Comparison of ENCODE assay signal across 1 cellular context in the genomic region with DNA sequence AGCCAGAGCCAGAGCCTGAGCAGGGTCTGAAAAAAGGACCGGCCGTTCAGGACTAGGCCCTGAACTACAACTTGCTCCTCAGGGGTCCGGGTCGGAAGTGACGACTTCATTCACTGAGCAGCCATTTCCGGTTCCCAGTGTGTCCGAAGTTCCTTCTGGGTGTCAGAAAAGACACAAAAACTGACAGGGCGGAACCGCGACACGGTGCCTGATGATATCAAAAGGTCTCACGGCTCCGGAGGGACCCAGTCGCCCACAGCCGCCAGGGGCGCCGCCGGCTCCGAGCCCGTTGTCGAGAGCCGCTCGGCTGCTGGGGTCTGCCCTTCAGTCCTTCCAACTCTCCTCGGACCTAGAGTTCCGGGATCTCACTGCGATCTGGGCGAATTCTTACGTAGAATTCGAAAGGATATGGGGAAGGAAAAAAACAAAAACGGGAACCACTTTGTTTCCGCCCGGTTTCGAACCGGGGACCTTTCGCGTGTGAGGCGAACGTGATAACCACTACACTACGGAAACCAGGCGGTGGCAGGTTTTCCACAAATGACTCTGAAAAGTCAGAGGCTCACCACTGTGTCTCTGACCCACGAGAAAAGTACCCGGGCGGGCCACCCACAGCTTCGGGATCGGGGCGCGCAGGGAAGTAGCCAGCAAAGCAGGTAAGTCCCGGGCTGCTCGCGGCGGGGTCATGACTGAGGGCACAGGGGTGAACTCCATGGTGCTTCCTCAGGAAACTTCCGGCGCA.
TF ChIP-seq lines count a peak whose summit lies in the region.

No MANE protein-coding gene starts in this region.

TF ChIP-seq in HepG2, 621 proteins besides CTCF, POLR2A, EP300 and RAD21 (continued from another document and continues in another):
- TF ChIP-seq, protein P1, sequence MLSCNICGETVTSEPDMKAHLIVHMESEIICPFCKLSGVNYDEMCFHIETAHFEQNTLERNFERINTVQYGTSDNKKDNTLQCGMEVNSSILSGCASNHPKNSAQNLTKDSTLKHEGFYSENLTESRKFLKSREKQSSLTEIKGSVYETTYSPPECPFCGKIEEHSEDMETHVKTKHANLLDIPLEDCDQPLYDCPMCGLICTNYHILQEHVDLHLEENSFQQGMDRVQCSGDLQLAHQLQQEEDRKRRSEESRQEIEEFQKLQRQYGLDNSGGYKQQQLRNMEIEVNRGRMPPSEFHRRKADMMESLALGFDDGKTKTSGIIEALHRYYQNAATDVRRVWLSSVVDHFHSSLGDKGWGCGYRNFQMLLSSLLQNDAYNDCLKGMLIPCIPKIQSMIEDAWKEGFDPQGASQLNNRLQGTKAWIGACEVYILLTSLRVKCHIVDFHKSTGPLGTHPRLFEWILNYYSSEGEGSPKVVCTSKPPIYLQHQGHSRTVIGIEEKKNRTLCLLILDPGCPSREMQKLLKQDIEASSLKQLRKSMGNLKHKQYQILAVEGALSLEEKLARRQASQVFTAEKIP (CRISPR knock-in tag; IDR thresholded peaks at IDR 0.05; ENCODE audit: borderline replicate concordance) = no peak
- peak; percentile 78 for TF ChIP-seq CREB1 (IDR thresholded peaks at IDR 0.05)
- peak; percentile 95 for TF ChIP-seq CREB1 (CRISPR knock-in tag; IDR thresholded peaks at IDR 0.05)
- 0 out of 2 replicates have a peak, but pooled peaks have one; percentile 70 for TF ChIP-seq ZNF75D (CRISPR knock-in tag; IDR thresholded peaks at IDR 0.05; ENCODE audit: borderline replicate concordance)
- peak; percentile 97 for TF ChIP-seq SNAI1 (CRISPR knock-in tag; IDR thresholded peaks at IDR 0.05; ENCODE audit: borderline replicate concordance)
- no peak for TF ChIP-seq ZFP62 (CRISPR knock-in tag; IDR thresholded peaks at IDR 0.05)
- TF ChIP-seq, protein P2, sequence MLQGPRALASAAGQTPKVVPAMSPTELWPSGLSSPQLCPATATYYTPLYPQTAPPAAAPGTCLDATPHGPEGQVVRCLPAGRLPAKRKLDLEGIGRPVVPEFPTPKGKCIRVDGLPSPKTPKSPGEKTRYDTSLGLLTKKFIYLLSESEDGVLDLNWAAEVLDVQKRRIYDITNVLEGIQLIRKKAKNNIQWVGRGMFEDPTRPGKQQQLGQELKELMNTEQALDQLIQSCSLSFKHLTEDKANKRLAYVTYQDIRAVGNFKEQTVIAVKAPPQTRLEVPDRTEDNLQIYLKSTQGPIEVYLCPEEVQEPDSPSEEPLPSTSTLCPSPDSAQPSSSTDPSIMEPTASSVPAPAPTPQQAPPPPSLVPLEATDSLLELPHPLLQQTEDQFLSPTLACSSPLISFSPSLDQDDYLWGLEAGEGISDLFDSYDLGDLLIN (CRISPR knock-in tag; IDR thresholded peaks at IDR 0.05; ENCODE audit: borderline replicate concordance) = no peak
- TF ChIP-seq TBP (CRISPR knock-in tag; IDR thresholded peaks at IDR 0.05) = no peak
- TF ChIP-seq SAP130 (CRISPR knock-in tag; IDR thresholded peaks at IDR 0.05; ENCODE audit: low read depth) = peak; percentile 54
- TF ChIP-seq, protein P3, sequence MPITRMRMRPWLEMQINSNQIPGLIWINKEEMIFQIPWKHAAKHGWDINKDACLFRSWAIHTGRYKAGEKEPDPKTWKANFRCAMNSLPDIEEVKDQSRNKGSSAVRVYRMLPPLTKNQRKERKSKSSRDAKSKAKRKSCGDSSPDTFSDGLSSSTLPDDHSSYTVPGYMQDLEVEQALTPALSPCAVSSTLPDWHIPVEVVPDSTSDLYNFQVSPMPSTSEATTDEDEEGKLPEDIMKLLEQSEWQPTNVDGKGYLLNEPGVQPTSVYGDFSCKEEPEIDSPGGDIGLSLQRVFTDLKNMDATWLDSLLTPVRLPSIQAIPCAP (CRISPR knock-in tag; IDR thresholded peaks at IDR 0.05; ENCODE audit: low read depth) = no peak
- TF ChIP-seq NFATC3 (CRISPR knock-in tag; IDR thresholded peaks at IDR 0.05) = no peak
- TF ChIP-seq BRCA1 (CRISPR knock-in tag; IDR thresholded peaks at IDR 0.05) = no peak
- no peak for TF ChIP-seq ZNF354B (CRISPR knock-in tag; IDR thresholded peaks at IDR 0.05)
- TF ChIP-seq NFE2L1 (CRISPR knock-in tag; IDR thresholded peaks at IDR 0.05; ENCODE audit: borderline replicate concordance) = no peak
- TF ChIP-seq, protein P4, sequence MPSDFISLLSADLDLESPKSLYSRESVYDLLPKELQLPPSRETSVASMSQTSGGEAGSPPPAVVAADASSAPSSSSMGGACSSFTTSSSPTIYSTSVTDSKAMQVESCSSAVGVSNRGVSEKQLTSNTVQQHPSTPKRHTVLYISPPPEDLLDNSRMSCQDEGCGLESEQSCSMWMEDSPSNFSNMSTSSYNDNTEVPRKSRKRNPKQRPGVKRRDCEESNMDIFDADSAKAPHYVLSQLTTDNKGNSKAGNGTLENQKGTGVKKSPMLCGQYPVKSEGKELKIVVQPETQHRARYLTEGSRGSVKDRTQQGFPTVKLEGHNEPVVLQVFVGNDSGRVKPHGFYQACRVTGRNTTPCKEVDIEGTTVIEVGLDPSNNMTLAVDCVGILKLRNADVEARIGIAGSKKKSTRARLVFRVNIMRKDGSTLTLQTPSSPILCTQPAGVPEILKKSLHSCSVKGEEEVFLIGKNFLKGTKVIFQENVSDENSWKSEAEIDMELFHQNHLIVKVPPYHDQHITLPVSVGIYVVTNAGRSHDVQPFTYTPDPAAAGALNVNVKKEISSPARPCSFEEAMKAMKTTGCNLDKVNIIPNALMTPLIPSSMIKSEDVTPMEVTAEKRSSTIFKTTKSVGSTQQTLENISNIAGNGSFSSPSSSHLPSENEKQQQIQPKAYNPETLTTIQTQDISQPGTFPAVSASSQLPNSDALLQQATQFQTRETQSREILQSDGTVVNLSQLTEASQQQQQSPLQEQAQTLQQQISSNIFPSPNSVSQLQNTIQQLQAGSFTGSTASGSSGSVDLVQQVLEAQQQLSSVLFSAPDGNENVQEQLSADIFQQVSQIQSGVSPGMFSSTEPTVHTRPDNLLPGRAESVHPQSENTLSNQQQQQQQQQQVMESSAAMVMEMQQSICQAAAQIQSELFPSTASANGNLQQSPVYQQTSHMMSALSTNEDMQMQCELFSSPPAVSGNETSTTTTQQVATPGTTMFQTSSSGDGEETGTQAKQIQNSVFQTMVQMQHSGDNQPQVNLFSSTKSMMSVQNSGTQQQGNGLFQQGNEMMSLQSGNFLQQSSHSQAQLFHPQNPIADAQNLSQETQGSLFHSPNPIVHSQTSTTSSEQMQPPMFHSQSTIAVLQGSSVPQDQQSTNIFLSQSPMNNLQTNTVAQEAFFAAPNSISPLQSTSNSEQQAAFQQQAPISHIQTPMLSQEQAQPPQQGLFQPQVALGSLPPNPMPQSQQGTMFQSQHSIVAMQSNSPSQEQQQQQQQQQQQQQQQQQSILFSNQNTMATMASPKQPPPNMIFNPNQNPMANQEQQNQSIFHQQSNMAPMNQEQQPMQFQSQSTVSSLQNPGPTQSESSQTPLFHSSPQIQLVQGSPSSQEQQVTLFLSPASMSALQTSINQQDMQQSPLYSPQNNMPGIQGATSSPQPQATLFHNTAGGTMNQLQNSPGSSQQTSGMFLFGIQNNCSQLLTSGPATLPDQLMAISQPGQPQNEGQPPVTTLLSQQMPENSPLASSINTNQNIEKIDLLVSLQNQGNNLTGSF (CRISPR knock-in tag; IDR thresholded peaks at IDR 0.05) = 0 out of 2 replicates have a peak, but pooled peaks have one; percentile 7
- TF ChIP-seq KAT2B (IDR thresholded peaks at IDR 0.05; ENCODE audit: borderline replicate concordance, low read depth, low read length) = no peak
- TF ChIP-seq BORCS8-MEF2B (CRISPR knock-in tag; IDR thresholded peaks at IDR 0.05) = peak; percentile 79
- TF ChIP-seq ZFY (CRISPR knock-in tag; IDR thresholded peaks at IDR 0.05) = peak; percentile 99
- TF ChIP-seq, protein P5, sequence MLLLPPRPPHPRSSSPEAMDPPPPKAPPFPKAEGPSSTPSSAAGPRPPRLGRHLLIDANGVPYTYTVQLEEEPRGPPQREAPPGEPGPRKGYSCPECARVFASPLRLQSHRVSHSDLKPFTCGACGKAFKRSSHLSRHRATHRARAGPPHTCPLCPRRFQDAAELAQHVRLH (CRISPR knock-in tag; IDR thresholded peaks at IDR 0.05; ENCODE audit: borderline replicate concordance, low read depth) = no peak; the same call in 1 of the 2 replicates
- no peak; the same call in 1 of the 2 replicates for TF ChIP-seq HOXD1 (CRISPR knock-in tag; IDR thresholded peaks at IDR 0.05)
- no peak for TF ChIP-seq AKAP8 (CRISPR knock-in tag; IDR thresholded peaks at IDR 0.05)
- TF ChIP-seq ZNF724P (CRISPR knock-in tag; IDR thresholded peaks at IDR 0.05; ENCODE audit: borderline replicate concordance) = no peak
- no peak for TF ChIP-seq NR1H2 (CRISPR knock-in tag; IDR thresholded peaks at IDR 0.05; ENCODE audit: borderline replicate concordance, low read depth)
- TF ChIP-seq, protein P6, sequence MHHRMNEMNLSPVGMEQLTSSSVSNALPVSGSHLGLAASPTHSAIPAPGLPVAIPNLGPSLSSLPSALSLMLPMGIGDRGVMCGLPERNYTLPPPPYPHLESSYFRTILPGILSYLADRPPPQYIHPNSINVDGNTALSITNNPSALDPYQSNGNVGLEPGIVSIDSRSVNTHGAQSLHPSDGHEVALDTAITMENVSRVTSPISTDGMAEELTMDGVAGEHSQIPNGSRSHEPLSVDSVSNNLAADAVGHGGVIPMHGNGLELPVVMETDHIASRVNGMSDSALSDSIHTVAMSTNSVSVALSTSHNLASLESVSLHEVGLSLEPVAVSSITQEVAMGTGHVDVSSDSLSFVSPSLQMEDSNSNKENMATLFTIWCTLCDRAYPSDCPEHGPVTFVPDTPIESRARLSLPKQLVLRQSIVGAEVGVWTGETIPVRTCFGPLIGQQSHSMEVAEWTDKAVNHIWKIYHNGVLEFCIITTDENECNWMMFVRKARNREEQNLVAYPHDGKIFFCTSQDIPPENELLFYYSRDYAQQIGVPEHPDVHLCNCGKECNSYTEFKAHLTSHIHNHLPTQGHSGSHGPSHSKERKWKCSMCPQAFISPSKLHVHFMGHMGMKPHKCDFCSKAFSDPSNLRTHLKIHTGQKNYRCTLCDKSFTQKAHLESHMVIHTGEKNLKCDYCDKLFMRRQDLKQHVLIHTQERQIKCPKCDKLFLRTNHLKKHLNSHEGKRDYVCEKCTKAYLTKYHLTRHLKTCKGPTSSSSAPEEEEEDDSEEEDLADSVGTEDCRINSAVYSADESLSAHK (CRISPR knock-in tag; IDR thresholded peaks at IDR 0.05; ENCODE audit: borderline replicate concordance) = no peak
- TF ChIP-seq TMF1 (CRISPR knock-in tag; IDR thresholded peaks at IDR 0.05; ENCODE audit: low read depth) = 0 out of 2 replicates have a peak, but pooled peaks have one; percentile 25
- TF ChIP-seq, protein P7, sequence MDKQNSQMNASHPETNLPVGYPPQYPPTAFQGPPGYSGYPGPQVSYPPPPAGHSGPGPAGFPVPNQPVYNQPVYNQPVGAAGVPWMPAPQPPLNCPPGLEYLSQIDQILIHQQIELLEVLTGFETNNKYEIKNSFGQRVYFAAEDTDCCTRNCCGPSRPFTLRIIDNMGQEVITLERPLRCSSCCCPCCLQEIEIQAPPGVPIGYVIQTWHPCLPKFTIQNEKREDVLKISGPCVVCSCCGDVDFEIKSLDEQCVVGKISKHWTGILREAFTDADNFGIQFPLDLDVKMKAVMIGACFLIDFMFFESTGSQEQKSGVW (CRISPR knock-in tag; IDR thresholded peaks at IDR 0.05; ENCODE audit: borderline replicate concordance) = peak; percentile 45; the same call in 1 of the 2 replicates
- TF ChIP-seq, protein P8, sequence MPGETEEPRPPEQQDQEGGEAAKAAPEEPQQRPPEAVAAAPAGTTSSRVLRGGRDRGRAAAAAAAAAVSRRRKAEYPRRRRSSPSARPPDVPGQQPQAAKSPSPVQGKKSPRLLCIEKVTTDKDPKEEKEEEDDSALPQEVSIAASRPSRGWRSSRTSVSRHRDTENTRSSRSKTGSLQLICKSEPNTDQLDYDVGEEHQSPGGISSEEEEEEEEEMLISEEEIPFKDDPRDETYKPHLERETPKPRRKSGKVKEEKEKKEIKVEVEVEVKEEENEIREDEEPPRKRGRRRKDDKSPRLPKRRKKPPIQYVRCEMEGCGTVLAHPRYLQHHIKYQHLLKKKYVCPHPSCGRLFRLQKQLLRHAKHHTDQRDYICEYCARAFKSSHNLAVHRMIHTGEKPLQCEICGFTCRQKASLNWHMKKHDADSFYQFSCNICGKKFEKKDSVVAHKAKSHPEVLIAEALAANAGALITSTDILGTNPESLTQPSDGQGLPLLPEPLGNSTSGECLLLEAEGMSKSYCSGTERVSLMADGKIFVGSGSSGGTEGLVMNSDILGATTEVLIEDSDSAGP (CRISPR knock-in tag; IDR thresholded peaks at IDR 0.05; ENCODE audit: borderline replicate concordance) = peak; percentile 82; the same call in 1 of the 2 replicates
- TF ChIP-seq ZMAT3 (CRISPR knock-in tag; conservative IDR thresholded peaks at IDR 0.05) = peak; percentile 63; the same call in 1 of the 2 replicates
- peak; percentile 79 for TF ChIP-seq YEATS4 (CRISPR knock-in tag; IDR thresholded peaks at IDR 0.05; ENCODE audit: borderline replicate concordance)
- TF ChIP-seq ZBTB38 (CRISPR knock-in tag; IDR thresholded peaks at IDR 0.05) = peak; percentile 48
- TF ChIP-seq, protein P9, sequence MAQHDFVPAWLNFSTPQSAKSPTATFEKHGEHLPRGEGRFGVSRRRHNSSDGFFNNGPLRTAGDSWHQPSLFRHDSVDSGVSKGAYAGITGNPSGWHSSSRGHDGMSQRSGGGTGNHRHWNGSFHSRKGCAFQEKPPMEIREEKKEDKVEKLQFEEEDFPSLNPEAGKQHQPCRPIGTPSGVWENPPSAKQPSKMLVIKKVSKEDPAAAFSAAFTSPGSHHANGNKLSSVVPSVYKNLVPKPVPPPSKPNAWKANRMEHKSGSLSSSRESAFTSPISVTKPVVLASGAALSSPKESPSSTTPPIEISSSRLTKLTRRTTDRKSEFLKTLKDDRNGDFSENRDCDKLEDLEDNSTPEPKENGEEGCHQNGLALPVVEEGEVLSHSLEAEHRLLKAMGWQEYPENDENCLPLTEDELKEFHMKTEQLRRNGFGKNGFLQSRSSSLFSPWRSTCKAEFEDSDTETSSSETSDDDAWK (CRISPR knock-in tag; IDR thresholded peaks at IDR 0.05) = no peak
- TF ChIP-seq, protein P10, sequence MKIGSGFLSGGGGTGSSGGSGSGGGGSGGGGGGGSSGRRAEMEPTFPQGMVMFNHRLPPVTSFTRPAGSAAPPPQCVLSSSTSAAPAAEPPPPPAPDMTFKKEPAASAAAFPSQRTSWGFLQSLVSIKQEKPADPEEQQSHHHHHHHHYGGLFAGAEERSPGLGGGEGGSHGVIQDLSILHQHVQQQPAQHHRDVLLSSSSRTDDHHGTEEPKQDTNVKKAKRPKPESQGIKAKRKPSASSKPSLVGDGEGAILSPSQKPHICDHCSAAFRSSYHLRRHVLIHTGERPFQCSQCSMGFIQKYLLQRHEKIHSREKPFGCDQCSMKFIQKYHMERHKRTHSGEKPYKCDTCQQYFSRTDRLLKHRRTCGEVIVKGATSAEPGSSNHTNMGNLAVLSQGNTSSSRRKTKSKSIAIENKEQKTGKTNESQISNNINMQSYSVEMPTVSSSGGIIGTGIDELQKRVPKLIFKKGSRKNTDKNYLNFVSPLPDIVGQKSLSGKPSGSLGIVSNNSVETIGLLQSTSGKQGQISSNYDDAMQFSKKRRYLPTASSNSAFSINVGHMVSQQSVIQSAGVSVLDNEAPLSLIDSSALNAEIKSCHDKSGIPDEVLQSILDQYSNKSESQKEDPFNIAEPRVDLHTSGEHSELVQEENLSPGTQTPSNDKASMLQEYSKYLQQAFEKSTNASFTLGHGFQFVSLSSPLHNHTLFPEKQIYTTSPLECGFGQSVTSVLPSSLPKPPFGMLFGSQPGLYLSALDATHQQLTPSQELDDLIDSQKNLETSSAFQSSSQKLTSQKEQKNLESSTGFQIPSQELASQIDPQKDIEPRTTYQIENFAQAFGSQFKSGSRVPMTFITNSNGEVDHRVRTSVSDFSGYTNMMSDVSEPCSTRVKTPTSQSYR (CRISPR knock-in tag; IDR thresholded peaks at IDR 0.05; ENCODE audit: borderline replicate concordance) = no peak
- no peak; the same call in 1 of the 2 replicates for TF ChIP-seq ZNF230 (CRISPR knock-in tag; IDR thresholded peaks at IDR 0.05)
- peak; percentile 79 for TF ChIP-seq ELF1 (CRISPR knock-in tag; IDR thresholded peaks at IDR 0.05)
- no peak for TF ChIP-seq SETDB1 (CRISPR knock-in tag; IDR thresholded peaks at IDR 0.05; ENCODE audit: borderline replicate concordance)
- TF ChIP-seq ZNF337 (CRISPR knock-in tag; IDR thresholded peaks at IDR 0.05; ENCODE audit: borderline replicate concordance, low read depth) = peak; percentile 56; the same call in 1 of the 2 replicates
- no peak for TF ChIP-seq MAZ (IDR thresholded peaks at IDR 0.05; ENCODE audit: borderline replicate concordance, low read depth, low read length)
- peak; percentile 78 for TF ChIP-seq MAZ (CRISPR knock-in tag; IDR thresholded peaks at IDR 0.05; ENCODE audit: low read depth)
